In the genomic region with DNA sequence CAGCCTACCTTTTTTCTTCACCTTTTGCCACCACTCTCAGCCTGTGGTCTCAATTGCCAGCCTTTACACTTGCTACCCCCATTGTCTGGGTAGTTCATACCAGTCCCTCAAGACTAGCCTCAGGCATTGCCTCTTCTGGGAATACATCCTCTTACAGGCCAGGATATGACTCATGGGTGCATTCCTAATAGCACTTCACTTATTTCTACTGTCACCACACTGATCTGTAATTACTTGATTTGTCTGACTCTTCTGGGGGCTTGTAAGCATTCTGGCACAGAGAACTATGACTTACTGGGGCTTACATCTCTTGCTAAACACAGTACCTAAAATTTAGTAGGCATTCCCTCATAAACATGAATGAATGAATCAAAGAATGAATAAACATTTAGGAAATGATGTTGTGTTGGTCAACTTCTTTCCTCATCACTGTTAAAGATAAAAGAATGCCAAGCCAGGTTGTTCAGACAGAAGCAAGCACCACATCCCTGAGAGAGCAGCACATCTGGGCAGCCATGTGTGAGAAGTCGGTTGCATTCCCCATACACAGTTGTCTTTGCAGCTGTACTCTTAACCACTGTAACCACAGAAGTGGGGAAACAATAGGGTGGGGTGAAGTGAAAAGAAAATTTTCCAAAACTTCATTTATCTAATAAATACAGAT, we compare ENCODE assay signal across 8 cellular contexts. TPM values are rescaled to one million over a fixed set of nuclear protein-coding genes. Genes with fewer than 3 reads are reported as not detected.
A peak's percentile ranks its signal among the peaks of the same experiment; 100 is the strongest.
DNase-seq lines count a peak whose midpoint lies in the region; ATAC-seq and TF ChIP-seq lines count a peak whose summit lies in the region.

No MANE protein-coding gene starts in this region.

- H3K9me3 ChIP-seq in DOHH2 (ENCODE audit: control insufficient read depth, insufficient read depth, low read length) (no peaks in the 10 kb centered on the region), HAP-1 (no peaks in the 10 kb centered on the region)

- no peak for TF ChIP-seq CTCF in DOHH2 (IDR thresholded peaks at IDR 0.05; ENCODE audit: low read depth, low read length, poor library complexity, severe bottlenecking)
- no peak for TF ChIP-seq CTCF in RWPE1 (conservative IDR thresholded peaks at IDR 0.05; ENCODE audit: low read depth)
- TF ChIP-seq CTCF in fibroblast of the aortic adventitia (IDR thresholded peaks at IDR 0.05; ENCODE audit: insufficient read depth, low read length), result no peak

- peak; percentile 76 for ATAC-seq in HG02623 (IDR thresholded peaks at IDR 0.05; ENCODE audit: unreplicated experiment)

- DNase-seq in RWPE1 (ENCODE audit: low spot score), result peak; percentile 82
- DNase-seq in fibroblast of the aortic adventitia (ENCODE audit: low read depth), result peak; percentile 64
- no peak for DNase-seq in activated gamma-delta T cell treated with Interleukin-2 at 50 U/mL for 16 hours
- no peak for DNase-seq in HAP-1 (ENCODE audit: low spot score in 2 of 2)
- no peak for DNase-seq in NCI-H510A (lab: John Stamatoyannopoulos, UW)
- no peak for DNase-seq in NCI-H1092 (lab: John Stamatoyannopoulos, UW)

- no peaks in the 10 kb centered on the region for H3K27me3 ChIP-seq in DOHH2 (ENCODE audit: control insufficient read depth, low read length)
- no peaks in the 10 kb centered on the region for H3K27me3 ChIP-seq in HAP-1 (ENCODE audit: low read depth)

- no peaks in the 10 kb centered on the region for H3K79me2 ChIP-seq in DOHH2 (ENCODE audit: control insufficient read depth, low read length)

- in situ Hi-C loops in HAP-1 (cut with MboI; ENCODE audit: low sequenced_read_pairs), result no loop called here

- H3K9me2 ChIP-seq in DOHH2 (replicated peaks; ENCODE audit: control insufficient read depth, low read length), result no peaks in the 10 kb centered on the region

- H3K4me3 ChIP-seq in DOHH2 (ENCODE audit: low read length) (peak overlapping the region; percentile 50), fibroblast of the aortic adventitia (ENCODE audit: low read depth, low read length) (no peak overlapping the region), HAP-1 (no peak overlapping the region)

- peak overlapping the region; percentile 63 for H3K4me2 ChIP-seq in DOHH2 (ENCODE audit: low read length)

- H3K27ac ChIP-seq in DOHH2 (ENCODE audit: low read depth, low read length) (peak overlapping the region; percentile 95), RWPE1 (no peak overlapping the region)

- peaks cover 51% of the 10 kb centered on the region for H3K36me3 ChIP-seq in DOHH2 (ENCODE audit: control insufficient read depth, low read length)
- H3K36me3 ChIP-seq in HAP-1 (replicated peaks), result no peaks in the 10 kb centered on the region

- H3K4me1 ChIP-seq in DOHH2 (ENCODE audit: control insufficient read depth, low read length), result peaks cover 89% of the 10 kb centered on the region
- H3K4me1 ChIP-seq in HAP-1, result no peaks in the 10 kb centered on the region

- peaks cover 35% of the 10 kb centered on the region for H3F3A ChIP-seq in DOHH2 (ENCODE audit: control insufficient read depth, insufficient read depth)

- CTCF ChIA-PET in RWPE1 (lab: Yijun Ruan, JAX), result no interaction called here

- POLR2A ChIA-PET in RWPE1 (lab: Yijun Ruan, JAX; ENCODE audit: low non-redundant PET), result no interaction called here

- no peaks in the 10 kb centered on the region for H4K20me1 ChIP-seq in DOHH2 (ENCODE audit: control insufficient read depth, insufficient read depth, low read depth, low read length)

RNA-seq across cellular contexts. Expression of a gene that starts 27.6 kb away (rescaled TPM):
- 0.90 TPM in 1 of 2 replicates, not detected in the other for total RNA-seq in fibroblast of the aortic adventitia (ENCODE audit: low replicate concordance)

RNA-seq across cellular contexts. Expression of a gene that starts 54.2 kb away (rescaled TPM):
- not detected in 2 replicates for total RNA-seq in fibroblast of the aortic adventitia (ENCODE audit: low replicate concordance)

Comparison
In these comparisons a context has a peak if more than half of its experiments do, and no peak if none do; other contexts are left out.
1. DNase-seq: peak in RWPE1 (single experiment) and fibroblast of the aortic adventitia (single experiment); none in activated gamma-delta T cell treated with Interleukin-2 at 50 U/mL for 16 hours (single experiment), HAP-1 (0 of 2), NCI-H510A (single experiment) and NCI-H1092 (single experiment).